Comparison of ENCODE assay signal across 34 cellular contexts in genomic region chr19:57034544-57034943, GRCh38.
"Had no signal": no experiment of that assay in that cellular context is flagged by ENCODE, and none has a peak within 500 bp of the region (broad histone marks: within the 10 kb centered on the region; RNA-seq: fewer than 3 reads in every experiment).

No MANE protein-coding gene starts in this region.

- H3K4me1 ChIP-seq: adrenal gland, ascending aorta, body of pancreas, breast epithelium had no signal

- H3K27me3 ChIP-seq: adrenal gland, ascending aorta, body of pancreas, brain microvascular endothelial cell, breast epithelium, cardiac muscle cell had no signal

- H3K9me3 ChIP-seq: adrenal gland had no signal

- H3K27ac ChIP-seq: adrenal gland, ascending aorta, body of pancreas, brain microvascular endothelial cell, breast epithelium, cardiac muscle cell had no signal

- ATAC-seq: activated naive CD4-positive, alpha-beta T cell treated with anti-CD3 and anti-CD28 coated beads, Interleukin-2, amount 50 U/mL, for 72 hours; activated naive CD8-positive, alpha-beta T cell treated with anti-CD3 and anti-CD28 coated beads, Interleukin-2, amount 50 U/mL, for 24 hours; activated T-cell treated with anti-CD3 and anti-CD28 coated beads, Interleukin-2, amount 50 U/mL, for 4 hours; activated T-cell treated with anti-CD3 and anti-CD28 coated beads, Interleukin-2, amount 50 U/mL, for 72 hours; activated T-helper 17 cell treated with anti-CD3 and anti-CD28 coated beads, Interleukin-2, amount 50 U/mL, for 72 hours; body of pancreas had no signal

- H3K36me3 ChIP-seq: adrenal gland, ascending aorta, brain microvascular endothelial cell, breast epithelium, cardiac muscle cell had no signal

- H3K4me3 ChIP-seq: adrenal gland, ascending aorta, body of pancreas, breast epithelium, cardiac muscle cell had no signal

- FAIRE-seq: astrocyte, bronchial epithelial cell had no signal

- DNase-seq: activated effector memory CD4-positive, alpha-beta T cell treated with anti-CD3 and anti-CD28 coated beads, Interleukin-2, amount 50 U/mL, for 16 hours; activated effector memory CD4-positive, alpha-beta T cell treated with Interleukin-2 at 50 U/mL for 16 hours; activated gamma-delta T cell; activated gamma-delta T cell treated with Interleukin-2 at 50 U/mL for 16 hours; activated naive CD4-positive, alpha-beta T cell; activated naive CD4-positive, alpha-beta T cell treated with anti-CD3 and anti-CD28 coated beads for 36 hours; activated naive CD4-positive, alpha-beta T cell treated with anti-CD3 and anti-CD28 coated beads, Interleukin-2, amount 10 ng/mL, durations not matched to agents 7 days and 5 days; activated naive CD4-positive, alpha-beta T cell treated with anti-CD3 and anti-CD28 coated beads, Interleukin-2, amount 50 U/mL, for 16 hours; activated naive CD4-positive, alpha-beta T cell treated with Interleukin-2 at 50 U/mL for 16 hours; activated naive CD8-positive, alpha-beta T cell treated with anti-CD3 and anti-CD28 coated beads for 36 hours; activated naive CD8-positive, alpha-beta T cell treated with anti-CD3 and anti-CD28 coated beads, Interleukin-2, amount 10 ng/mL, durations not matched to agents 7 days and 5 days; activated naive CD8-positive, alpha-beta T cell treated with anti-CD3 and anti-CD28 coated beads, Interleukin-2, amount 50 U/mL, for 24 hours; activated T-cell treated with anti-CD3 and anti-CD28 coated beads, Interleukin-2, amount 50 U/mL, for 1 hour; activated T-cell treated with anti-CD3 and anti-CD28 coated beads, Interleukin-2, amount 50 U/mL, for 24 hours; activated T-cell treated with anti-CD3 and anti-CD28 coated beads, Interleukin-2, amount 50 U/mL, for 4 hours; activated T-cell treated with anti-CD3 and anti-CD28 coated beads, Interleukin-2, amount 50 U/mL, for 48 hours; activated T-cell treated with anti-CD3 and anti-CD28 coated beads, Interleukin-2, amount 50 U/mL, for 72 hours; adrenal gland; amniotic stem cell; amygdala; anterior cingulate cortex; aorta; body of pancreas; brain microvascular endothelial cell; caudate nucleus; central memory CD4-positive, alpha-beta T cell; cerebellar nuclear complex had no signal
